Comparison of ENCODE assay signal across 1 cellular context in genomic region chr5:154047324-154047723, GRCh38.
A peak's percentile ranks its signal among the peaks of the same experiment; 100 is the strongest.
TF ChIP-seq lines count a peak whose summit lies in the region.

No MANE protein-coding gene starts in this region.

TF ChIP-seq in GM12878, 131 proteins besides CTCF, POLR2A, EP300 and RAD21:
- TF ChIP-seq RUNX3 (IDR thresholded peaks at IDR 0.05; ENCODE audit: low read length) (0 out of 2 replicates have a peak, but pooled peaks have one; percentile 6), SP1 (IDR thresholded peaks at IDR 0.05; ENCODE audit: low read depth, low read length) (no peak)
